8 cellular contexts compared by ENCODE assay signal in the genomic region with DNA sequence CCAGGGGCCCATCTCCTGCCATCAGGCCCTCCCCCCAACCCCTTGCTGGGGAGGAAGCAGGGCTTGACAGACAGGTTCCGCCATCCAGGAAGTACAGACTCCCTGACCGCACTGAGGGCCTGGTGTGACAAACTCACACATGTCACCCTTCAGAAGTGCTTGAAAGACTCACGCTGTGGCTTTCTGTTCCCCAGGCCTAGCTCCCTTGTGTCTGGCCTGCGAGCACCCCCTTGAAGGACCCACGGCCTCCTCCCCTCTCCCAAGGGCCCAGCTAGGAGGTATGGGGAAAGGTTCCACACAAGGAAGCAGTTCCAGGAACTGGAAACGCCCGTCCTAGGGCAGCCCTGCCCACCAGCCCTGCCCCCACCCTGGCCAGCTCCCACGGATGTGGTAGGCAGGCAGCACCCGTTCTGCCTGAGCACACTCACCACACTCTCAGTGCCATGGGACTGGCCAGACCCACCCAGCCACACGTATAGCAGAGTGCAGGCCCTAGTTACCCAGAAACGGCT. TPM values are rescaled to one million over a fixed set of nuclear protein-coding genes. Genes with fewer than 3 reads are reported as not detected.
DNase-seq lines count a peak whose midpoint lies in the region; ATAC-seq and TF ChIP-seq lines count a peak whose summit lies in the region.

No MANE protein-coding gene starts in this region.

- H4K8ac ChIP-seq in neuronal stem cell (ENCODE audit: low read depth, low read length) = no peak overlapping the region

- peak overlapping the region; percentile 38 for H3K9ac ChIP-seq in neuronal stem cell (ENCODE audit: low read depth, low read length, poor library complexity)

- H3K36me3 Mint-ChIP-seq in WTC11 = peaks cover 79% of the 10 kb centered on the region
- peaks cover 64% of the 10 kb centered on the region for H3K36me3 Mint-ChIP-seq in dendritic cell treated with granulocyte-macrophage colony-stimulating factor and Interleukin-4, amounts not matched to agents 40 ng/mL and 50 ng/mL, for 4 days (ENCODE audit: low read depth)

- peaks cover 31% of the 10 kb centered on the region for H3K79me1 ChIP-seq in neuronal stem cell (ENCODE audit: low read depth, low read length)

- H3K14ac ChIP-seq in neuronal stem cell (ENCODE audit: low read length) = no peak overlapping the region

- DNase-seq in WTC11 (ENCODE audit: low spot score) (no peak), neuronal stem cell (ENCODE audit: low spot score) (no peak), thoracic aorta (ENCODE audit: low spot score) (no peak), MG63 (no peak)

- no peak overlapping the region for H2AFZ ChIP-seq in neuronal stem cell (ENCODE audit: low read length)

- CTCF ChIA-PET in WTC11 (lab: Charles Lee) = interaction anchor here (0.7 to 2.2 kb wide), 4 partner anchors 9 to 141 kb away, joined by 4 to 17 read pairs (median 7); no protein-coding TSS in a partner anchor

- H3K4me3 ChIP-seq in neuronal stem cell (ENCODE audit: low read length in 2 of 2) (no peak overlapping the region), thoracic aorta (no peak overlapping the region), MG63 (no peak overlapping the region)

- H3K4ac ChIP-seq in neuronal stem cell (ENCODE audit: low read length) = no peak overlapping the region

- H3K27ac ChIP-seq in C4-2B = peak overlapping the region; percentile 89
- H3K27ac ChIP-seq in neuronal stem cell (replicated peaks; ENCODE audit: low read length) = peak overlapping the region; percentile 52
- H3K27ac ChIP-seq in thoracic aorta = peak overlapping the region; percentile 10 to 62

- TF ChIP-seq CTCF in C4-2B (conservative IDR thresholded peaks at IDR 0.05) (no peak), WTC11 (IDR thresholded peaks at IDR 0.05) (no peak), thoracic aorta (IDR thresholded peaks at IDR 0.05) (no peak)

- no peak overlapping the region for H2BK5ac ChIP-seq in neuronal stem cell (ENCODE audit: low read length)

- no peak overlapping the region for H4K91ac ChIP-seq in neuronal stem cell (ENCODE audit: low read depth, low read length, poor library complexity)

- no peak overlapping the region for H2BK12ac ChIP-seq in neuronal stem cell (ENCODE audit: low read length)

- no CpG with 5 or more reads among the region's 11 CpGs for WGBS in neuronal stem cell (ENCODE audit: extremely low coverage in 2 of 2, insufficient read length in 2 of 2, insufficient replicate concordance in 1 of 2), 2 donors

- peaks cover 90 to 100% of the 10 kb centered on the region in 2 donors for H3K36me3 ChIP-seq in neuronal stem cell (replicated peaks in 1 of 2; ENCODE audit: control insufficient read depth in 2 of 2, insufficient read depth in 2 of 2, low read length in 2 of 2)
- H3K36me3 ChIP-seq in thoracic aorta = peaks cover 28% of the 10 kb centered on the region
- H3K36me3 ChIP-seq in MG63 = peaks cover 67% of the 10 kb centered on the region

- no peak overlapping the region for H3K4me3 Mint-ChIP-seq in WTC11
- peak overlapping the region; percentile 35 for H3K4me3 Mint-ChIP-seq in dendritic cell treated with granulocyte-macrophage colony-stimulating factor and Interleukin-4, amounts not matched to agents 40 ng/mL and 50 ng/mL, for 4 days

- H3K27me3 ChIP-seq in neuronal stem cell (ENCODE audit: control insufficient read depth in 3 of 3, insufficient read depth in 3 of 3, low read depth in 1 of 3, low read length in 3 of 3) = no peaks in the 10 kb centered on the region
- no peaks in the 10 kb centered on the region for H3K27me3 ChIP-seq in thoracic aorta (replicated peaks; ENCODE audit: insufficient read depth)
- H3K27me3 ChIP-seq in MG63 = no peaks in the 10 kb centered on the region

- H3K27me3 Mint-ChIP-seq in WTC11 (ENCODE audit: low read depth) = no peaks in the 10 kb centered on the region
- peaks cover 1% of the 10 kb centered on the region for H3K27me3 Mint-ChIP-seq in dendritic cell treated with granulocyte-macrophage colony-stimulating factor and Interleukin-4, amounts not matched to agents 40 ng/mL and 50 ng/mL, for 4 days

- H3K4me1 Mint-ChIP-seq in WTC11 = peaks cover 76% of the 10 kb centered on the region
- peaks cover 77% of the 10 kb centered on the region for H3K4me1 Mint-ChIP-seq in dendritic cell treated with granulocyte-macrophage colony-stimulating factor and Interleukin-4, amounts not matched to agents 40 ng/mL and 50 ng/mL, for 4 days (ENCODE audit: low read depth)

- H3K23ac ChIP-seq in neuronal stem cell (ENCODE audit: low read depth, low read length, poor library complexity) = peak overlapping the region; percentile 14

- no peaks in the 10 kb centered on the region for H3K9me3 ChIP-seq in neuronal stem cell (replicated peaks in 1 of 2; ENCODE audit: control insufficient read depth in 2 of 2, insufficient read depth in 1 of 2, low read depth in 1 of 2, low read length in 2 of 2)
- no peaks in the 10 kb centered on the region for H3K9me3 ChIP-seq in thoracic aorta
- no peaks in the 10 kb centered on the region for H3K9me3 ChIP-seq in MG63

- peak; percentile 78 for ATAC-seq in GM19395 (IDR thresholded peaks at IDR 0.05; ENCODE audit: unreplicated experiment)
- peak; percentile 52 for ATAC-seq in HG03520 (IDR thresholded peaks at IDR 0.05; ENCODE audit: unreplicated experiment)
- no peak for ATAC-seq in WTC11
- ATAC-seq in thoracic aorta (ENCODE audit: insufficient number of reproducible peaks, low FRiP score, low read depth) = no peak

- H2AK5ac ChIP-seq in neuronal stem cell (ENCODE audit: low read depth, low read length) = no peak overlapping the region

- no peak overlapping the region for H3K4me2 ChIP-seq in neuronal stem cell (ENCODE audit: insufficient read depth, low read length, poor library complexity, severe bottlenecking)

- H3K4me1 ChIP-seq in neuronal stem cell (ENCODE audit: control insufficient read depth in 2 of 2, insufficient read depth in 1 of 2, low read depth in 1 of 2, low read length in 2 of 2) (peaks cover 5 to 41% of the 10 kb centered on the region in 2 donors), thoracic aorta (ENCODE audit: control insufficient read depth in 1 of 2, low read depth in 2 of 2) (peaks cover 25% of the 10 kb centered on the region in 2 donors)

- peak overlapping the region; percentile 24 for H3K18ac ChIP-seq in neuronal stem cell (ENCODE audit: low read length)

- POLR2A ChIA-PET in WTC11 (lab: Charles Lee) = no interaction called here

- H3K27ac Mint-ChIP-seq in WTC11 = peak overlapping the region; percentile 95
- H3K27ac Mint-ChIP-seq in dendritic cell treated with granulocyte-macrophage colony-stimulating factor and Interleukin-4, amounts not matched to agents 40 ng/mL and 50 ng/mL, for 4 days = peak overlapping the region; percentile 95

- intact Hi-C loops in dendritic cell treated with granulocyte-macrophage colony-stimulating factor and Interleukin-4, amounts not matched to agents 40 ng/mL and 50 ng/mL, for 4 days (cut with micrococcal nuclease) = no loop called here

- H3K9me3 Mint-ChIP-seq in WTC11 = no peaks in the 10 kb centered on the region
- H3K9me3 Mint-ChIP-seq in dendritic cell treated with granulocyte-macrophage colony-stimulating factor and Interleukin-4, amounts not matched to agents 40 ng/mL and 50 ng/mL, for 4 days = no peaks in the 10 kb centered on the region

- no peak overlapping the region for H2BK15ac ChIP-seq in neuronal stem cell (ENCODE audit: low read length)

- H2BK120ac ChIP-seq in neuronal stem cell (ENCODE audit: low read depth, low read length) = no peak overlapping the region

TF ChIP-seq in WTC11, 78 proteins besides CTCF, POLR2A, EP300 and RAD21 (continues in another document):
- TF ChIP-seq, protein P1, sequence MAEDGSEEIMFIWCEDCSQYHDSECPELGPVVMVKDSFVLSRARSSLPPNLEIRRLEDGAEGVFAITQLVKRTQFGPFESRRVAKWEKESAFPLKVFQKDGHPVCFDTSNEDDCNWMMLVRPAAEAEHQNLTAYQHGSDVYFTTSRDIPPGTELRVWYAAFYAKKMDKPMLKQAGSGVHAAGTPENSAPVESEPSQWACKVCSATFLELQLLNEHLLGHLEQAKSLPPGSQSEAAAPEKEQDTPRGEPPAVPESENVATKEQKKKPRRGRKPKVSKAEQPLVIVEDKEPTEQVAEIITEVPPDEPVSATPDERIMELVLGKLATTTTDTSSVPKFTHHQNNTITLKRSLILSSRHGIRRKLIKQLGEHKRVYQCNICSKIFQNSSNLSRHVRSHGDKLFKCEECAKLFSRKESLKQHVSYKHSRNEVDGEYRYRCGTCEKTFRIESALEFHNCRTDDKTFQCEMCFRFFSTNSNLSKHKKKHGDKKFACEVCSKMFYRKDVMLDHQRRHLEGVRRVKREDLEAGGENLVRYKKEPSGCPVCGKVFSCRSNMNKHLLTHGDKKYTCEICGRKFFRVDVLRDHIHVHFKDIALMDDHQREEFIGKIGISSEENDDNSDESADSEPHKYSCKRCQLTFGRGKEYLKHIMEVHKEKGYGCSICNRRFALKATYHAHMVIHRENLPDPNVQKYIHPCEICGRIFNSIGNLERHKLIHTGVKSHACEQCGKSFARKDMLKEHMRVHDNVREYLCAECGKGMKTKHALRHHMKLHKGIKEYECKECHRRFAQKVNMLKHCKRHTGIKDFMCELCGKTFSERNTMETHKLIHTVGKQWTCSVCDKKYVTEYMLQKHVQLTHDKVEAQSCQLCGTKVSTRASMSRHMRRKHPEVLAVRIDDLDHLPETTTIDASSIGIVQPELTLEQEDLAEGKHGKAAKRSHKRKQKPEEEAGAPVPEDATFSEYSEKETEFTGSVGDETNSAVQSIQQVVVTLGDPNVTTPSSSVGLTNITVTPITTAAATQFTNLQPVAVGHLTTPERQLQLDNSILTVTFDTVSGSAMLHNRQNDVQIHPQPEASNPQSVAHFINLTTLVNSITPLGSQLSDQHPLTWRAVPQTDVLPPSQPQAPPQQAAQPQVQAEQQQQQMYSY (CRISPR knock-in tag; IDR thresholded peaks at IDR 0.05) = no peak
- TF ChIP-seq GRHL2 (CRISPR knock-in tag; IDR thresholded peaks at IDR 0.05; ENCODE audit: insufficient replicate concordance, severe bottlenecking) (no peak), MXD4 (CRISPR knock-in tag; IDR thresholded peaks at IDR 0.05; ENCODE audit: borderline replicate concordance) (no peak)

RNA-seq across cellular contexts. Expression of a gene that starts 26.7 kb away (rescaled TPM):
- total RNA-seq in WTC11 (2021) (215 to 415 TPM (median 396 TPM) in 3 replicates), thoracic aorta (100 to 1,000 TPM; 119 to 147 TPM)
- polyA plus RNA-seq in neuronal stem cell (2013, experiment 1 of 2) = 350 TPM
- polyA plus RNA-seq in neuronal stem cell (2013, experiment 2 of 2) = 351 TPM
- 70.3 and 127 TPM in 2 replicates for total RNA-seq in MG63 (2014; rRNA removed; shearing (Covaris generic); ENCODE audit: low replicate concordance)

Comparison
In these comparisons a context has a peak if more than half of its experiments do, and no peak if none do; other contexts are left out.
1. H3K27ac ChIP-seq: peak in every context shown above with its lines; median percentile 89 in C4-2B; 52 in neuronal stem cell; 36 in thoracic aorta.
2. ATAC-seq: peak in GM19395 (single experiment) and HG03520 (single experiment); none in WTC11 (single experiment) and thoracic aorta (single experiment).